Comparison of ENCODE assay signal across 33 cellular contexts in the genomic region with DNA sequence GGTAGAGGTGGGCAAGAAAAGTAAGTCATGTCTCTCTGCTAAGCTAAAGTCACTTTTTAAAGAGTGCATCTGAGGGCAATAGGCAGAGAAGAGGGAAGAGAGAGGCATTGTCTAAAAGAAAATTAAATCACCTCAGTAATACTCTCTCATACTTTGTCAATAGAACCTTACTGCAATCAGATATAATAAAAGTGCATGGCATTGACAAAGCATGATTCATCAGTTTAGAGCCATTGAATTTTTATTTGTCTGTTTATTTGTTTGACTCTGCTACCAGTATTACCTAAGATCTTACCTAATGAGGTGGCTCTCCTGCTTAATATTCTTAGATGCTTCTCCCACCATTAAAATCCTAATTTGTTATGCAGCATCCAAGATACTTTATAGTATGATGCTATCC.
"Had no signal": no experiment of that assay in that cellular context is flagged by ENCODE, and none has a peak within 500 bp of the region (broad histone marks: within the 10 kb centered on the region; RNA-seq: fewer than 3 reads in every experiment).

No MANE protein-coding gene starts in this region.

- H3K36me3 ChIP-seq: brain microvascular endothelial cell, SJCRH30, WERI-Rb-1 had no signal

- H3K4me3 ChIP-seq: SJCRH30, SK-N-MC had no signal

- H3K27me3 ChIP-seq: brain microvascular endothelial cell, SJCRH30 had no signal

- H3K9me3 ChIP-seq: SJCRH30 had no signal

- DNase-seq: activated CD4-positive, alpha-beta memory T cell treated with anti-CD3 and anti-CD28 coated beads, Interleukin-2, amount 10 ng/mL, durations not matched to agents 7 days and 5 days; activated CD4-positive, alpha-beta T cell treated with anti-CD3 and anti-CD28 coated beads for 1 hour; activated CD4-positive, alpha-beta T cell treated with anti-CD3 and anti-CD28 coated beads for 48 hours; activated CD4-positive, CD25-positive, alpha-beta regulatory T cell; activated CD8-positive, alpha-beta memory T cell treated with anti-CD3 and anti-CD28 coated beads for 24 hours; activated CD8-positive, alpha-beta memory T cell treated with anti-CD3 and anti-CD28 coated beads, Interleukin-2, amount 10 ng/mL, durations not matched to agents 7 days and 5 days; activated CD8-positive, alpha-beta memory T cell treated with anti-CD3 and anti-CD28 coated beads, Interleukin-2, amount 50 U/mL, for 48 hours; activated effector memory CD4-positive, alpha-beta T cell treated with Interleukin-2 at 50 U/mL for 16 hours; activated naive CD4-positive, alpha-beta T cell treated with anti-CD3 and anti-CD28 coated beads, Interleukin-2, amount 10 ng/mL, durations not matched to agents 7 days and 5 days; activated naive CD8-positive, alpha-beta T cell treated with anti-CD3 and anti-CD28 coated beads, Interleukin-2, amount 50 U/mL, for 24 hours; activated T-cell treated with anti-CD3 and anti-CD28 coated beads, Interleukin-2, amount 50 U/mL, for 48 hours; anterior cingulate cortex; brain microvascular endothelial cell; Kasumi-1; KG1; MM.1S; MV-4-11; NCI-H1092 treated with DMSO at 0.1 percent for 48 hours; NCI-H1417; NCI-H146; NCI-H187; NCI-H2029 treated with DMSO at 0.1 percent for 48 hours; NCI-H2107; NCI-H2171 treated with DMSO at 0.1 percent for 48 hours; NCI-H2227 treated with DMSO at 0.1 percent for 48 hours; NCI-H446; NCI-H510A treated with DMSO at 0.1 percent for 48 hours; NCI-H526 treated with DMSO at 0.1 percent for 48 hours; SHP77; SJCRH30; T1000; WERI-Rb-1 had no signal

- ATAC-seq: activated CD8-positive, alpha-beta memory T cell treated with anti-CD3 and anti-CD28 coated beads, Interleukin-2, amount 10 ng/mL, durations not matched to agents 7 days and 5 days; activated naive CD8-positive, alpha-beta T cell treated with anti-CD3 and anti-CD28 coated beads, Interleukin-2, amount 50 U/mL, for 24 hours had no signal

- H3K27ac ChIP-seq: brain microvascular endothelial cell, SK-N-MC, WERI-Rb-1 had no signal
